Comparison of ENCODE assay signal across 10 cellular contexts in genomic region chr11:12225046-12225739, GRCh38.
A peak's percentile ranks its signal among the peaks of the same experiment; 100 is the strongest.
DNase-seq lines count a peak whose midpoint lies in the region; ATAC-seq and TF ChIP-seq lines count a peak whose summit lies in the region.
"Had no signal": no experiment of that assay in that cellular context is flagged by ENCODE, and none has a peak within 500 bp of the region (broad histone marks: within the 10 kb centered on the region; RNA-seq: fewer than 3 reads in every experiment).

No MANE protein-coding gene starts in this region.

- no TSS peak for BruUV-seq in PC-9 (replicated peaks; lab: Mats Ljungman, UMichigan)

- POLR2A ChIA-PET in activated CD4-positive, alpha-beta T cell treated with anti-CD3 and anti-CD28 coated beads, Interleukin-2, amount 10 ng/mL, durations not matched to agents 7 days and 5 days (lab: Charles Lee) = interaction anchor here (0.6 to 1.2 kb wide), 5 partner anchors 11 to 91 kb away, joined by 3 to 6 read pairs (median 3); no protein-coding TSS in a partner anchor
- POLR2A ChIA-PET in PC-9 (lab: Charles Lee; ENCODE audit: unreplicated experiment) = interaction anchor here (0.6 to 0.7 kb wide), 2 partner anchors 56 to 99 kb away, joined by 5 to 17 read pairs; no protein-coding TSS in a partner anchor

- peak overlapping the region; percentile 76 for H3K4me2 ChIP-seq in PC-9

- H3K9me2 ChIP-seq in PC-9 (ENCODE audit: insufficient read depth) = no peaks in the 10 kb centered on the region

- H3K9me3 ChIP-seq in PC-9 (ENCODE audit: insufficient read depth, low read depth) (no peaks in the 10 kb centered on the region), stomach (no peaks in the 10 kb centered on the region)
- H3K9me3 ChIP-seq: suprapubic skin had no signal

- H3K36me3 ChIP-seq in PC-9 (ENCODE audit: low read depth) (0 out of 2 replicates have a peak, but pooled peaks cover 11% of the 10 kb centered on the region), stomach (peaks cover 36 to 93% (median 66%) of the 10 kb centered on the region in 4 donors)

- H3K4me3 Mint-ChIP-seq in activated CD4-positive, alpha-beta T cell treated with anti-CD3 and anti-CD28 coated beads, Interleukin-2, amount 10 ng/mL, durations not matched to agents 7 days and 5 days = no peak overlapping the region
- H3K4me3 Mint-ChIP-seq in effector memory CD8-positive, alpha-beta T cell = peak overlapping the region; percentile 77 to 86

- peaks cover 66% of the 10 kb centered on the region for H3K4me1 Mint-ChIP-seq in activated CD4-positive, alpha-beta T cell treated with anti-CD3 and anti-CD28 coated beads, Interleukin-2, amount 10 ng/mL, durations not matched to agents 7 days and 5 days
- peaks cover 52 to 58% of the 10 kb centered on the region in 2 donors for H3K4me1 Mint-ChIP-seq in effector memory CD8-positive, alpha-beta T cell (ENCODE audit: low read depth in 2 of 2)

- no peaks in the 10 kb centered on the region for H3K27me3 ChIP-seq in PC-9 (ENCODE audit: insufficient read depth, low read depth)
- no peaks in the 10 kb centered on the region for H3K27me3 ChIP-seq in stomach
- H3K27me3 ChIP-seq: suprapubic skin had no signal

- peak overlapping the region; percentile 93 for H3K27ac Mint-ChIP-seq in activated CD4-positive, alpha-beta T cell treated with anti-CD3 and anti-CD28 coated beads, Interleukin-2, amount 10 ng/mL, durations not matched to agents 7 days and 5 days
- peak overlapping the region; percentile 97 to 98 for H3K27ac Mint-ChIP-seq in effector memory CD8-positive, alpha-beta T cell

- no peak for DNase-seq in activated CD4-positive, alpha-beta T cell treated with anti-CD3 and anti-CD28 coated beads, Interleukin-2, amount 10 ng/mL, durations not matched to agents 7 days and 5 days
- no peak for DNase-seq in activated CD4-positive, alpha-beta T cell treated with anti-CD3 and anti-CD28 coated beads, Interleukin-2, amount 50 U/mL, for 1 hour
- DNase-seq in PC-9 (no peak), stomach (no peak), COLO829 (ENCODE audit: low spot score) (no peak), NCI-H187 treated with DMSO at 0.1 percent for 48 hours (lab: John Stamatoyannopoulos, UW) (no peak)
- DNase-seq in effector memory CD8-positive, alpha-beta T cell = no peak
- DNase-seq: NCI-H2081 treated with DMSO at 0.1 percent for 48 hours had no signal

- H3K4me3 ChIP-seq in PC-9 = no peak overlapping the region
- H3K4me3 ChIP-seq in stomach = no peak overlapping the region

- no peaks in the 10 kb centered on the region for H3K27me3 Mint-ChIP-seq in activated CD4-positive, alpha-beta T cell treated with anti-CD3 and anti-CD28 coated beads, Interleukin-2, amount 10 ng/mL, durations not matched to agents 7 days and 5 days
- H3K27me3 Mint-ChIP-seq in effector memory CD8-positive, alpha-beta T cell = no peaks in the 10 kb centered on the region

- H2AFZ ChIP-seq in PC-9 = no peak overlapping the region

- H3K27ac ChIP-seq in PC-9 (peak overlapping the region; percentile 94), stomach (peak overlapping the region in 4 of 5 donors; percentile 8 to 88 (median 74))

- no peaks in the 10 kb centered on the region for H3K9me3 Mint-ChIP-seq in activated CD4-positive, alpha-beta T cell treated with anti-CD3 and anti-CD28 coated beads, Interleukin-2, amount 10 ng/mL, durations not matched to agents 7 days and 5 days
- no peaks in the 10 kb centered on the region for H3K9me3 Mint-ChIP-seq in effector memory CD8-positive, alpha-beta T cell

- H3K4me1 ChIP-seq in PC-9 (replicated peaks; ENCODE audit: insufficient read depth) (peaks cover 70% of the 10 kb centered on the region), stomach (peaks cover 51 to 66% (median 61%) of the 10 kb centered on the region in 4 donors)

- no peak for TF ChIP-seq POLR2A in stomach (IDR thresholded peaks at IDR 0.05)

- H4K20me1 ChIP-seq in PC-9 (ENCODE audit: insufficient read depth) = no peaks in the 10 kb centered on the region

- H3K36me3 Mint-ChIP-seq in activated CD4-positive, alpha-beta T cell treated with anti-CD3 and anti-CD28 coated beads, Interleukin-2, amount 10 ng/mL, durations not matched to agents 7 days and 5 days (ENCODE audit: low read depth) = peaks cover 59% of the 10 kb centered on the region
- H3K36me3 Mint-ChIP-seq in effector memory CD8-positive, alpha-beta T cell (ENCODE audit: insufficient read depth) = peaks cover 53% of the 10 kb centered on the region

- no peak for TF ChIP-seq CTCF in PC-9 (conservative IDR thresholded peaks at IDR 0.05)
- TF ChIP-seq CTCF in stomach (IDR thresholded peaks at IDR 0.05) = no peak

- peaks cover 41% of the 10 kb centered on the region for H3F3A ChIP-seq in PC-9 (ENCODE audit: insufficient read depth, low read depth)

- CTCF ChIA-PET in activated CD4-positive, alpha-beta T cell treated with anti-CD3 and anti-CD28 coated beads, Interleukin-2, amount 10 ng/mL, durations not matched to agents 7 days and 5 days (lab: Charles Lee) = interaction anchor here (0.6 to 5.8 kb wide), 17 partner anchors 11 to 163 kb away, joined by 3 to 49 read pairs (median 3); no protein-coding TSS in a partner anchor
- CTCF ChIA-PET in PC-9 (lab: Charles Lee) = interaction anchor here (0.6 to 1.1 kb wide), 3 partner anchors 18 to 169 kb away, joined by 3 to 4 read pairs (median 3); no protein-coding TSS in a partner anchor

- ATAC-seq in effector memory CD8-positive, alpha-beta T cell (replicated peaks) = peak; percentile 0
- ATAC-seq in GM19455 (IDR thresholded peaks at IDR 0.05; ENCODE audit: unreplicated experiment) = no peak

- H3K79me2 ChIP-seq in PC-9 (ENCODE audit: low read depth) = no peaks in the 10 kb centered on the region

- WGBS in stomach, 5 donors = 86 to 93% (median 92%) methylated on average over 8 of the region's 8 CpGs

- intact Hi-C loops in PC-9 (cut with micrococcal nuclease; ENCODE audit: unreplicated experiment) (loop anchor here (10.0 kb wide), 1 partner anchor 60 kb away; no protein-coding TSS in a partner anchor), stomach (cut with DNase I; ENCODE audit: low total_unique reads) (no loop called here)

- TF ChIP-seq EP300 in stomach (IDR thresholded peaks at IDR 0.05) = no peak
